ENCODE assay signal across 1 cellular context in the genomic region with DNA sequence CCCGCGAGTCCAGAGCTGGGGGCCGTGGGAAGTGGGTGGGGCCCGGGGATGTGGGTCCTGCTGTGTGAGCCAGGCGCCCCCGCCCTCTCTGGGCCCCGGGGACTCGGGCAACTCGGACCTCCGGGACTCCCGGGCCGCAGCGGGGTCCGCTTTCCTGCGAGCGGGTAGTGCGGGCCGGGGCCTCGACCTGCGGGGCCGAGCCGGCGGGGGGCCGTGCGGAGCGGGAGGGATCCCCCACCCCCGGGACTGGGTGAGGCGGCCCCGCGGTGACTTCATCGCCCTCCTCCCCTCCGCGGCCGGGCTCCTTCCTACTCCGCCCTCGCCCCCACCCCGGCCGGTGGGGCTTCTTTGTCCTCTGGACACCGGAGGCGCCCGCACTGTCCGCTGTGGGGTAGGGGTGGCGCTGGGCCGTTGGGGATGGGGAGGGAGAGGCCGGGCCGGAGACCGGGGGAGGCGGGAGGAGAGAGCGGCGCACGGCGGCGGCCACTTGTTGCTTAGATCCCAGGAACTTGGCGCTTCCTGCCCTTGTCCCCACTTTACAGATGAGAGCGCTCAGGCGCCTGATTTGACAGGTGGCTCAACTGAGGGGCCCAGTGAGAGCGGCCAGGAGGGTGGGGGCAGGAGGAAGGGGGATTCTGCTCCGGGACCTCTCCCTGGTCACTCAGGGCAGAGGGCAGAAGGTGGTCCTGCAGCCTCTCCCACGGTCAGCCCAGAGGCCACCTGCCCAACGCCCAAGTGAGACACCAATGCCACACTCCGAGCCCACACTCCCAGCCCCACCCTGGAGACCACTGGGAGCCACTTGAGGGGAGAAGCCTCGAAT.
A peak's percentile ranks its signal among the peaks of the same experiment; 100 is the strongest.
TF ChIP-seq lines count a peak whose summit lies in the region.

No MANE protein-coding gene starts in this region.

TF ChIP-seq in HepG2, 621 proteins besides CTCF, POLR2A, EP300 and RAD21 (continued from another document and continues in another):
- TF ChIP-seq MAZ (IDR thresholded peaks at IDR 0.05; ENCODE audit: borderline replicate concordance, low read depth, low read length) = no peak
- TF ChIP-seq MAZ (CRISPR knock-in tag; IDR thresholded peaks at IDR 0.05; ENCODE audit: low read depth) = no peak; the same call in 1 of the 2 replicates
- TF ChIP-seq ETV5 (CRISPR knock-in tag; IDR thresholded peaks at IDR 0.05; ENCODE audit: borderline replicate concordance) = no peak
- peak; percentile 32 for TF ChIP-seq ASH2L (IDR thresholded peaks at IDR 0.05; ENCODE audit: insufficient read length, low read depth, low read length)
- TF ChIP-seq MAFG (CRISPR knock-in tag; IDR thresholded peaks at IDR 0.05) = no peak
- no peak for TF ChIP-seq RBM22 (optimal IDR thresholded peaks at IDR 0.05; ENCODE audit: low read length)
- TF ChIP-seq, protein P1, sequence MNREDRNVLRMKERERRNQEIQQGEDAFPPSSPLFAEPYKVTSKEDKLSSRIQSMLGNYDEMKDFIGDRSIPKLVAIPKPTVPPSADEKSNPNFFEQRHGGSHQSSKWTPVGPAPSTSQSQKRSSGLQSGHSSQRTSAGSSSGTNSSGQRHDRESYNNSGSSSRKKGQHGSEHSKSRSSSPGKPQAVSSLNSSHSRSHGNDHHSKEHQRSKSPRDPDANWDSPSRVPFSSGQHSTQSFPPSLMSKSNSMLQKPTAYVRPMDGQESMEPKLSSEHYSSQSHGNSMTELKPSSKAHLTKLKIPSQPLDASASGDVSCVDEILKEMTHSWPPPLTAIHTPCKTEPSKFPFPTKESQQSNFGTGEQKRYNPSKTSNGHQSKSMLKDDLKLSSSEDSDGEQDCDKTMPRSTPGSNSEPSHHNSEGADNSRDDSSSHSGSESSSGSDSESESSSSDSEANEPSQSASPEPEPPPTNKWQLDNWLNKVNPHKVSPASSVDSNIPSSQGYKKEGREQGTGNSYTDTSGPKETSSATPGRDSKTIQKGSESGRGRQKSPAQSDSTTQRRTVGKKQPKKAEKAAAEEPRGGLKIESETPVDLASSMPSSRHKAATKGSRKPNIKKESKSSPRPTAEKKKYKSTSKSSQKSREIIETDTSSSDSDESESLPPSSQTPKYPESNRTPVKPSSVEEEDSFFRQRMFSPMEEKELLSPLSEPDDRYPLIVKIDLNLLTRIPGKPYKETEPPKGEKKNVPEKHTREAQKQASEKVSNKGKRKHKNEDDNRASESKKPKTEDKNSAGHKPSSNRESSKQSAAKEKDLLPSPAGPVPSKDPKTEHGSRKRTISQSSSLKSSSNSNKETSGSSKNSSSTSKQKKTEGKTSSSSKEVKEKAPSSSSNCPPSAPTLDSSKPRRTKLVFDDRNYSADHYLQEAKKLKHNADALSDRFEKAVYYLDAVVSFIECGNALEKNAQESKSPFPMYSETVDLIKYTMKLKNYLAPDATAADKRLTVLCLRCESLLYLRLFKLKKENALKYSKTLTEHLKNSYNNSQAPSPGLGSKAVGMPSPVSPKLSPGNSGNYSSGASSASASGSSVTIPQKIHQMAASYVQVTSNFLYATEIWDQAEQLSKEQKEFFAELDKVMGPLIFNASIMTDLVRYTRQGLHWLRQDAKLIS (CRISPR knock-in tag; IDR thresholded peaks at IDR 0.05) = no peak
- TF ChIP-seq ZBTB20 (CRISPR knock-in tag; IDR thresholded peaks at IDR 0.05; ENCODE audit: borderline replicate concordance, low read depth) = peak; percentile 24; the same call in 1 of the 2 replicates
- TF ChIP-seq HMG20B (CRISPR knock-in tag; conservative IDR thresholded peaks at IDR 0.05) = no peak
- TF ChIP-seq, protein P2, sequence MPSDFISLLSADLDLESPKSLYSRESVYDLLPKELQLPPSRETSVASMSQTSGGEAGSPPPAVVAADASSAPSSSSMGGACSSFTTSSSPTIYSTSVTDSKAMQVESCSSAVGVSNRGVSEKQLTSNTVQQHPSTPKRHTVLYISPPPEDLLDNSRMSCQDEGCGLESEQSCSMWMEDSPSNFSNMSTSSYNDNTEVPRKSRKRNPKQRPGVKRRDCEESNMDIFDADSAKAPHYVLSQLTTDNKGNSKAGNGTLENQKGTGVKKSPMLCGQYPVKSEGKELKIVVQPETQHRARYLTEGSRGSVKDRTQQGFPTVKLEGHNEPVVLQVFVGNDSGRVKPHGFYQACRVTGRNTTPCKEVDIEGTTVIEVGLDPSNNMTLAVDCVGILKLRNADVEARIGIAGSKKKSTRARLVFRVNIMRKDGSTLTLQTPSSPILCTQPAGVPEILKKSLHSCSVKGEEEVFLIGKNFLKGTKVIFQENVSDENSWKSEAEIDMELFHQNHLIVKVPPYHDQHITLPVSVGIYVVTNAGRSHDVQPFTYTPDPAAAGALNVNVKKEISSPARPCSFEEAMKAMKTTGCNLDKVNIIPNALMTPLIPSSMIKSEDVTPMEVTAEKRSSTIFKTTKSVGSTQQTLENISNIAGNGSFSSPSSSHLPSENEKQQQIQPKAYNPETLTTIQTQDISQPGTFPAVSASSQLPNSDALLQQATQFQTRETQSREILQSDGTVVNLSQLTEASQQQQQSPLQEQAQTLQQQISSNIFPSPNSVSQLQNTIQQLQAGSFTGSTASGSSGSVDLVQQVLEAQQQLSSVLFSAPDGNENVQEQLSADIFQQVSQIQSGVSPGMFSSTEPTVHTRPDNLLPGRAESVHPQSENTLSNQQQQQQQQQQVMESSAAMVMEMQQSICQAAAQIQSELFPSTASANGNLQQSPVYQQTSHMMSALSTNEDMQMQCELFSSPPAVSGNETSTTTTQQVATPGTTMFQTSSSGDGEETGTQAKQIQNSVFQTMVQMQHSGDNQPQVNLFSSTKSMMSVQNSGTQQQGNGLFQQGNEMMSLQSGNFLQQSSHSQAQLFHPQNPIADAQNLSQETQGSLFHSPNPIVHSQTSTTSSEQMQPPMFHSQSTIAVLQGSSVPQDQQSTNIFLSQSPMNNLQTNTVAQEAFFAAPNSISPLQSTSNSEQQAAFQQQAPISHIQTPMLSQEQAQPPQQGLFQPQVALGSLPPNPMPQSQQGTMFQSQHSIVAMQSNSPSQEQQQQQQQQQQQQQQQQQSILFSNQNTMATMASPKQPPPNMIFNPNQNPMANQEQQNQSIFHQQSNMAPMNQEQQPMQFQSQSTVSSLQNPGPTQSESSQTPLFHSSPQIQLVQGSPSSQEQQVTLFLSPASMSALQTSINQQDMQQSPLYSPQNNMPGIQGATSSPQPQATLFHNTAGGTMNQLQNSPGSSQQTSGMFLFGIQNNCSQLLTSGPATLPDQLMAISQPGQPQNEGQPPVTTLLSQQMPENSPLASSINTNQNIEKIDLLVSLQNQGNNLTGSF (CRISPR knock-in tag; IDR thresholded peaks at IDR 0.05) = no peak
- TF ChIP-seq ZNF652 (CRISPR knock-in tag; IDR thresholded peaks at IDR 0.05; ENCODE audit: borderline replicate concordance, low read depth) = no peak
- TF ChIP-seq ZNF143 (CRISPR knock-in tag; IDR thresholded peaks at IDR 0.05) = no peak
- TF ChIP-seq ZNF775 (CRISPR knock-in tag; IDR thresholded peaks at IDR 0.05; ENCODE audit: borderline replicate concordance) = no peak
- peak; percentile 81; the same call in 1 of the 2 replicates for TF ChIP-seq TBP (CRISPR knock-in tag; IDR thresholded peaks at IDR 0.05)
- TF ChIP-seq ZNF547 (CRISPR knock-in tag; IDR thresholded peaks at IDR 0.05) = no peak
- TF ChIP-seq, protein P3, sequence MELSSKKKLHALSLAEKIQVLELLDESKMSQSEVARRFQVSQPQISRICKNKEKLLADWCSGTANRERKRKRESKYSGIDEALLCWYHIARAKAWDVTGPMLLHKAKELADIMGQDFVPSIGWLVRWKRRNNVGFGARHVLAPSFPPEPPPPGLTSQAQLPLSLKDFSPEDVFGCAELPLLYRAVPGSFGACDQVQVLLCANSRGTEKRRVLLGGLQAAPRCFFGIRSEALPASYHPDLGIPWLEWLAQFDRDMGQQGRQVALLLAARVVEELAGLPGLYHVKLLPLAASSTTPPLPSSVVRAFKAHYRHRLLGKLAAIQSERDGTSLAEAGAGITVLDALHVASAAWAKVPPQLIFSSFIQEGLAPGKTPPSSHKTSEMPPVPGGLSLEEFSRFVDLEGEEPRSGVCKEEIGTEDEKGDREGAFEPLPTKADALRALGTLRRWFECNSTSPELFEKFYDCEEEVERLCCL (CRISPR knock-in tag; IDR thresholded peaks at IDR 0.05; ENCODE audit: borderline replicate concordance) = no peak
- TF ChIP-seq, protein P4, sequence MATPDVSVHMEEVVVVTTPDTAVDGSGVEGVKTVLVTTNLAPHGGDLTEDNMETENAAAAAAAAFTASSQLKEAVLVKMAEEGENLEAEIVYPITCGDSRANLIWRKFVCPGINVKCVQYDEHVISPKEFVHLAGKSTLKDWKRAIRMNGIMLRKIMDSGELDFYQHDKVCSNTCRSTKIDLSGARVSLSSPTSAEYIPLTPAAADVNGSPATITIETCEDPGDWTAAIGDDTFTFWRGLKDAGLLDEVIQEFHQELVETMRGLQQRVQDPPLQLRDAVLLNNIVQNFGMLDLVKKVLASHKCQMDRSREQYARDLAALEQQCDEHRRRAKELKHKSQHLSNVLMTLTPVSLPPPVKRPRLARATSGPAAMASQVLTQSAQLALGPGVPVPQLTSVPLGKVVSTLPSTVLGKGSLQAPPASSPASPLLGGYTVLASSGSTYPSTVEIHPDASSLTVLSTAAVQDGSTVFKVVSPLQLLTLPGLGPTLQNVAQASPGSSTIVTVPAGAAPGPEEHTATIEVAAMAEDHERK (CRISPR knock-in tag; IDR thresholded peaks at IDR 0.05; ENCODE audit: low read depth) = no peak
- TF ChIP-seq KMT2B (CRISPR knock-in tag; IDR thresholded peaks at IDR 0.05) = no peak
- no peak for TF ChIP-seq NFIB (CRISPR knock-in tag; IDR thresholded peaks at IDR 0.05; ENCODE audit: borderline replicate concordance)
- TF ChIP-seq ZNF296 (CRISPR knock-in tag; conservative IDR thresholded peaks at IDR 0.05) = no peak
- no peak for TF ChIP-seq ZSCAN21 (CRISPR knock-in tag; IDR thresholded peaks at IDR 0.05; ENCODE audit: borderline replicate concordance)
- no peak for TF ChIP-seq ZNF501 (CRISPR knock-in tag; IDR thresholded peaks at IDR 0.05)
- TF ChIP-seq MED13 (CRISPR knock-in tag; IDR thresholded peaks at IDR 0.05) = no peak; the same call in 1 of the 2 replicates
- TF ChIP-seq ZFP62 (CRISPR knock-in tag; IDR thresholded peaks at IDR 0.05) = no peak
- TF ChIP-seq, protein P5, sequence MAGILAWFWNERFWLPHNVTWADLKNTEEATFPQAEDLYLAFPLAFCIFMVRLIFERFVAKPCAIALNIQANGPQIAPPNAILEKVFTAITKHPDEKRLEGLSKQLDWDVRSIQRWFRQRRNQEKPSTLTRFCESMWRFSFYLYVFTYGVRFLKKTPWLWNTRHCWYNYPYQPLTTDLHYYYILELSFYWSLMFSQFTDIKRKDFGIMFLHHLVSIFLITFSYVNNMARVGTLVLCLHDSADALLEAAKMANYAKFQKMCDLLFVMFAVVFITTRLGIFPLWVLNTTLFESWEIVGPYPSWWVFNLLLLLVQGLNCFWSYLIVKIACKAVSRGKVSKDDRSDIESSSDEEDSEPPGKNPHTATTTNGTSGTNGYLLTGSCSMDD (CRISPR knock-in tag; IDR thresholded peaks at IDR 0.05) = no peak
- TF ChIP-seq, protein P6, sequence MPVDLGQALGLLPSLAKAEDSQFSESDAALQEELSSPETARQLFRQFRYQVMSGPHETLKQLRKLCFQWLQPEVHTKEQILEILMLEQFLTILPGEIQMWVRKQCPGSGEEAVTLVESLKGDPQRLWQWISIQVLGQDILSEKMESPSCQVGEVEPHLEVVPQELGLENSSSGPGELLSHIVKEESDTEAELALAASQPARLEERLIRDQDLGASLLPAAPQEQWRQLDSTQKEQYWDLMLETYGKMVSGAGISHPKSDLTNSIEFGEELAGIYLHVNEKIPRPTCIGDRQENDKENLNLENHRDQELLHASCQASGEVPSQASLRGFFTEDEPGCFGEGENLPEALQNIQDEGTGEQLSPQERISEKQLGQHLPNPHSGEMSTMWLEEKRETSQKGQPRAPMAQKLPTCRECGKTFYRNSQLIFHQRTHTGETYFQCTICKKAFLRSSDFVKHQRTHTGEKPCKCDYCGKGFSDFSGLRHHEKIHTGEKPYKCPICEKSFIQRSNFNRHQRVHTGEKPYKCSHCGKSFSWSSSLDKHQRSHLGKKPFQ (CRISPR knock-in tag; IDR thresholded peaks at IDR 0.05; ENCODE audit: insufficient replicate concordance) = peak; percentile 51
- TF ChIP-seq SNAI1 (CRISPR knock-in tag; IDR thresholded peaks at IDR 0.05; ENCODE audit: borderline replicate concordance) = no peak
- peak; percentile 69 for TF ChIP-seq SRSF1 (optimal IDR thresholded peaks at IDR 0.05; ENCODE audit: low read depth, low read length)
- no peak for TF ChIP-seq RARA (CRISPR knock-in tag; IDR thresholded peaks at IDR 0.05)
- no peak for TF ChIP-seq ZBTB3 (CRISPR knock-in tag; IDR thresholded peaks at IDR 0.05; ENCODE audit: borderline replicate concordance, low read depth)
- no peak for TF ChIP-seq ZNF121 (CRISPR knock-in tag; IDR thresholded peaks at IDR 0.05)
- no peak for TF ChIP-seq THAP11 (CRISPR knock-in tag; IDR thresholded peaks at IDR 0.05)
- TF ChIP-seq, protein P7, sequence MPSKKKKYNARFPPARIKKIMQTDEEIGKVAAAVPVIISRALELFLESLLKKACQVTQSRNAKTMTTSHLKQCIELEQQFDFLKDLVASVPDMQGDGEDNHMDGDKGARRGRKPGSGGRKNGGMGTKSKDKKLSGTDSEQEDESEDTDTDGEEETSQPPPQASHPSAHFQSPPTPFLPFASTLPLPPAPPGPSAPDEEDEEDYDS (CRISPR knock-in tag; IDR thresholded peaks at IDR 0.05) = no peak
- TF ChIP-seq, protein P8, sequence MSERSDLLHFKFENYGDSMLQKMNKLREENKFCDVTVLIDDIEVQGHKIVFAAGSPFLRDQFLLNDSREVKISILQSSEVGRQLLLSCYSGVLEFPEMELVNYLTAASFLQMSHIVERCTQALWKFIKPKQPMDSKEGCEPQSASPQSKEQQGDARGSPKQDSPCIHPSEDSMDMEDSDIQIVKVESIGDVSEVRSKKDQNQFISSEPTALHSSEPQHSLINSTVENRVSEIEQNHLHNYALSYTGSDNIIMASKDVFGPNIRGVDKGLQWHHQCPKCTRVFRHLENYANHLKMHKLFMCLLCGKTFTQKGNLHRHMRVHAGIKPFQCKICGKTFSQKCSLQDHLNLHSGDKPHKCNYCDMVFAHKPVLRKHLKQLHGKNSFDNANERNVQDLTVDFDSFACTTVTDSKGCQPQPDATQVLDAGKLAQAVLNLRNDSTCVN (CRISPR knock-in tag; IDR thresholded peaks at IDR 0.05; ENCODE audit: borderline replicate concordance) = no peak
- TF ChIP-seq FOXA3 (CRISPR knock-in tag; IDR thresholded peaks at IDR 0.05) = no peak
- TF ChIP-seq HHEX (CRISPR knock-in tag; IDR thresholded peaks at IDR 0.05) = no peak
- TF ChIP-seq ARID2 (CRISPR knock-in tag; IDR thresholded peaks at IDR 0.05; ENCODE audit: borderline replicate concordance) = no peak
- TF ChIP-seq ZNF773 (CRISPR knock-in tag; IDR thresholded peaks at IDR 0.05; ENCODE audit: borderline replicate concordance) = no peak
- TF ChIP-seq, protein P9, sequence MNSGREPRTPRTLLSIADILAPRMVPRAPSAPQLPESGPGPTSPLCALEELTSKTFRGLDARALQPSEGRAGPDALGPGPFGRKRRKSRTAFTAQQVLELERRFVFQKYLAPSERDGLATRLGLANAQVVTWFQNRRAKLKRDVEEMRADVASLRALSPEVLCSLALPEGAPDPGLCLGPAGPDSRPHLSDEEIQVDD (CRISPR knock-in tag; IDR thresholded peaks at IDR 0.05; ENCODE audit: borderline replicate concordance) = no peak
